In the genomic region with DNA sequence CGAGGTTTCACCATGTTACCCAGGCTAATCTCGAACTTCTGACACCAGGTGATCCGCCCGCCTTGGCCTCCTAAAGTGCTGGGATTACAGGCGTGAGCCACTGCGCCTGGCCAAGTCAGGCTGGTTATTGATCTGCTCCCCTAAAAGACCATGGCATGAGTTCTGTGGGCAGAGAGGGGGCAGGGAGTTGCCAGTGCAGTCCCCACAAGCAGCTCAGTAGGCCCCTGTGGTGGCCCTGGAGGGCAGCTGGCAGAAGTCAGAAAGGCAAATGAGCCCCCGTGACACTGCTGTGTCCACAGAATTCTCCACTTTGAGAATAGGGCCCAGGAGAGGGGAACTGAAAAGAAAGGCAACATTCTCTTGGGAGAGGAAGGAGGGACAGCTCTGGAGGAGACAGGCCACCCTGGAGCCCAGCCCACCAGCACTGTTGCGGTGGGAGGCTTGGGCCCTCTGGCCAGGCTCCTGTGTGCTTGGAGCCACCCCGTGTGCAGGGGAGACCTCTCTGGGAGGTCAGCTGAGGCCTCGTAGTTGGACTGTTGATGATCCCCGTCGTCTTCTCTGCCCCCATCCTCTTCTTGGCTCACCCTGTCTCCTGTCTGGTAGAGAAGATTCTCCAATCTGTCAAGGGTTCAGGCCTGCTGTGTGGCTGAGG, we compare ENCODE assay signal across 12 cellular contexts. TPM values are rescaled to one million over a fixed set of nuclear protein-coding genes. Genes with fewer than 3 reads are reported as not detected.
DNase-seq lines count a peak whose midpoint lies in the region; ATAC-seq and TF ChIP-seq lines count a peak whose summit lies in the region.
"Had no signal": no experiment of that assay in that cellular context is flagged by ENCODE, and none has a peak within 500 bp of the region (broad histone marks: within the 10 kb centered on the region; RNA-seq: fewer than 3 reads in every experiment).

No MANE protein-coding gene starts in this region.

- TF ChIP-seq EP300 in upper lobe of left lung (IDR thresholded peaks at IDR 0.05), result no peak

- no peak for TF ChIP-seq CTCF in heart left ventricle (IDR thresholded peaks at IDR 0.05)
- TF ChIP-seq CTCF in colonic mucosa (IDR thresholded peaks at IDR 0.05), result no peak
- no peak for TF ChIP-seq CTCF in upper lobe of left lung (IDR thresholded peaks at IDR 0.05)

- H3K27ac ChIP-seq in heart left ventricle (peak overlapping the region in 8 of 12 donors; percentile 3 to 99 (median 58)), colonic mucosa (peak overlapping the region; percentile 79), upper lobe of left lung (peak overlapping the region; percentile 98 to 100 (median 99))
- H3K27ac ChIP-seq in naive thymus-derived CD4-positive, alpha-beta T cell (ENCODE audit: low read depth, low read length), result peak overlapping the region; percentile 100

- H3K4me1 ChIP-seq in heart left ventricle (peaks cover 22 to 71% (median 61%) of the 10 kb centered on the region in 12 donors), colonic mucosa (peaks cover 31% of the 10 kb centered on the region), upper lobe of left lung (peaks cover 61 to 76% (median 65%) of the 10 kb centered on the region in 4 donors)
- peaks cover 36 to 59% of the 10 kb centered on the region in 2 donors for H3K4me1 ChIP-seq in naive thymus-derived CD4-positive, alpha-beta T cell (ENCODE audit: control insufficient read depth in 2 of 2, insufficient read depth in 2 of 2, low read length in 2 of 2)

- peak overlapping the region; percentile 26 to 58 for H3K9ac ChIP-seq in colonic mucosa (ENCODE audit: low read depth in 2 of 2, low read length in 2 of 2)

- TF ChIP-seq POLR2A in heart left ventricle (IDR thresholded peaks at IDR 0.05) (no peak), upper lobe of left lung (IDR thresholded peaks at IDR 0.05) (no peak)

- no peaks in the 10 kb centered on the region for H3K27me3 Mint-ChIP-seq in naive thymus-derived CD4-positive, alpha-beta T cell
- no peaks in the 10 kb centered on the region for H3K27me3 Mint-ChIP-seq in stimulated activated naive CD8-positive, alpha-beta T cell treated with anti-CD3 and anti-CD28 coated beads, Interleukin-15, amount 100 ng/mL, for 72 hours

- H3K4me1 Mint-ChIP-seq in naive thymus-derived CD4-positive, alpha-beta T cell, result peaks cover 43 to 68% (median 58%) of the 10 kb centered on the region in 7 donors
- peaks cover 73% of the 10 kb centered on the region for H3K4me1 Mint-ChIP-seq in stimulated activated naive CD8-positive, alpha-beta T cell treated with anti-CD3 and anti-CD28 coated beads, Interleukin-15, amount 100 ng/mL, for 72 hours

- CTCF ChIA-PET in naive thymus-derived CD4-positive, alpha-beta T cell (lab: Charles Lee), result interaction anchor here (1.2 kb wide), 1 partner anchor 14 kb away, joined by 3 read pairs; no protein-coding TSS in a partner anchor

- intact Hi-C loops in heart left ventricle (cut with DNase I), result loop anchor here in 2 of 10 donors (2.0 to 10.0 kb wide), 2 partner anchors 19 to 253 kb away; partner anchors contain the start of gene RNPS1 (in 1 of the 2)
- intact Hi-C loops in left cardiac atrium (cut with DNase I), result no loop called here
- intact Hi-C loops in colonic mucosa (cut with DNase I), result loop anchor here (10.0 kb wide), 1 partner anchor 313 kb away; the partner anchor contains the start of gene MLST8
- intact Hi-C loops in naive thymus-derived CD4-positive, alpha-beta T cell (cut with micrococcal nuclease), result loop anchor here in 1 of 2 donors (10.0 kb wide), 1 partner anchor 293 kb away; the partner anchor contains the start of gene E4F1

- H3K4me3 ChIP-seq in heart left ventricle (peak overlapping the region in 1 of 12 donors; percentile 33), colonic mucosa (no peak overlapping the region), upper lobe of left lung (peak overlapping the region in 1 of 4 donors; percentile 73)
- H3K4me3 ChIP-seq in naive thymus-derived CD4-positive, alpha-beta T cell (ENCODE audit: low read length), result no peak overlapping the region

- peaks cover 0 to 9% (median 5%) of the 10 kb centered on the region in 5 donors for H3K36me3 Mint-ChIP-seq in naive thymus-derived CD4-positive, alpha-beta T cell

- H3K27ac Mint-ChIP-seq in naive thymus-derived CD4-positive, alpha-beta T cell, result peak overlapping the region; percentile 51 to 96 (median 93)
- peak overlapping the region in 1 of 2 donors; percentile 71 for H3K27ac Mint-ChIP-seq in stimulated activated naive CD8-positive, alpha-beta T cell treated with anti-CD3 and anti-CD28 coated beads, Interleukin-15, amount 100 ng/mL, for 72 hours

- H3K9me3 ChIP-seq in heart left ventricle (no peaks in the 10 kb centered on the region), colonic mucosa (no peaks in the 10 kb centered on the region), upper lobe of left lung (no peaks in the 10 kb centered on the region)
- no peaks in the 10 kb centered on the region for H3K9me3 ChIP-seq in naive thymus-derived CD4-positive, alpha-beta T cell (ENCODE audit: control insufficient read depth in 2 of 3, low read length in 3 of 3)

- H3K27me3 ChIP-seq in heart left ventricle (no peaks in the 10 kb centered on the region), colonic mucosa (no peaks in the 10 kb centered on the region), upper lobe of left lung (no peaks in the 10 kb centered on the region)
- H3K27me3 ChIP-seq in naive thymus-derived CD4-positive, alpha-beta T cell (ENCODE audit: control insufficient read depth in 2 of 2, insufficient read depth in 2 of 2, low read length in 2 of 2), result no peaks in the 10 kb centered on the region

- peak overlapping the region in 9 of 10 donors; percentile 25 to 94 (median 89) for H3K4me3 Mint-ChIP-seq in naive thymus-derived CD4-positive, alpha-beta T cell
- no peak overlapping the region for H3K4me3 Mint-ChIP-seq in stimulated activated naive CD8-positive, alpha-beta T cell treated with anti-CD3 and anti-CD28 coated beads, Interleukin-15, amount 100 ng/mL, for 72 hours

- H3K36me3 ChIP-seq in heart left ventricle (peaks cover 0 to 29% (median 12%) of the 10 kb centered on the region in 9 donors), colonic mucosa (no peaks in the 10 kb centered on the region), upper lobe of left lung (peaks cover 0 to 19% (median 5%) of the 10 kb centered on the region in 4 donors)
- peaks cover 2 to 26% (median 6%) of the 10 kb centered on the region in 3 experiments for H3K36me3 ChIP-seq in naive thymus-derived CD4-positive, alpha-beta T cell (ENCODE audit: control insufficient read depth in 2 of 3, insufficient read depth in 3 of 3, low read length in 3 of 3)

- H3K9me3 Mint-ChIP-seq in naive thymus-derived CD4-positive, alpha-beta T cell, result peaks cover 0 to 9% (median 0%) of the 10 kb centered on the region in 11 donors
- H3K9me3 Mint-ChIP-seq in stimulated activated naive CD8-positive, alpha-beta T cell treated with anti-CD3 and anti-CD28 coated beads, Interleukin-15, amount 100 ng/mL, for 72 hours, result no peaks in the 10 kb centered on the region

- DNase-seq in heart left ventricle (peak in 1 of 5 donors; percentile 58), left cardiac atrium (no peak), colonic mucosa (no peak), upper lobe of left lung (peak in 1 of 2 donors; percentile 45), amniotic stem cell (lab: John Stamatoyannopoulos, UW) (no peak)
- DNase-seq in naive thymus-derived CD4-positive, alpha-beta T cell, result peak in 2 of 9 donors; percentile 6 to 12
- DNase-seq in activated CD4-positive, CD25-positive, alpha-beta regulatory T cell treated with anti-CD3 and anti-CD28 coated beads, Interleukin-2, amount 50 U/mL, for 72 hours, result no peak
- no peak for DNase-seq in stimulated activated naive CD8-positive, alpha-beta T cell treated with anti-CD3 and anti-CD28 coated beads, Interleukin-15, amount 100 ng/mL, for 72 hours
- DNase-seq: NCI-H2171, retina had no signal

- POLR2A ChIA-PET in naive thymus-derived CD4-positive, alpha-beta T cell (lab: Charles Lee), result interaction anchor here (0.7 to 0.8 kb wide), 2 partner anchors 9 to 15 kb away, joined by 3 to 5 read pairs; no protein-coding TSS in a partner anchor

- ATAC-seq in heart left ventricle, result no peak
- no peak for ATAC-seq in left cardiac atrium
- no peak for ATAC-seq in naive thymus-derived CD4-positive, alpha-beta T cell
- no peak for ATAC-seq in upper lobe of left lung (ENCODE audit: low FRiP score in 2 of 2)
- no peak for ATAC-seq in stimulated activated naive CD8-positive, alpha-beta T cell treated with anti-CD3 and anti-CD28 coated beads, Interleukin-15, amount 100 ng/mL, for 72 hours

- WGBS in heart left ventricle, 4 donors, result 62 to 75% (median 67%) methylated on average over 9 to 12 of the region's 12 CpGs
- WGBS in upper lobe of left lung, 2 donors, result 76 to 81% methylated on average over 12 of the region's 12 CpGs

RNA-seq across cellular contexts. Expression of gene AMDHD2, which starts 2.1 kb away (rescaled TPM):
- 10 to 100 TPM in 5 of 9 donors, 1 to 10 TPM in 4; 8.9 to 34.0 (median 11.8) TPM for total RNA-seq in heart left ventricle
- polyA plus RNA-seq in heart left ventricle, result 10 to 100 TPM in 1 of 2 donors, 1 to 10 TPM in 1; 9.4 to 13.2 TPM
- total RNA-seq in left cardiac atrium, result 10 to 100 TPM; 15.8 to 21.8 TPM
- total RNA-seq in colonic mucosa, result 10 to 100 TPM; 19.4 to 31.6 TPM
- total RNA-seq in naive thymus-derived CD4-positive, alpha-beta T cell, result 100 to 1,000 TPM in 4 of 5 experiments, 10 to 100 TPM in 1; 60.0 to 258 (median 112) TPM
- polyA plus RNA-seq in naive thymus-derived CD4-positive, alpha-beta T cell, result 10 to 100 TPM; 15.0 to 22.5 TPM
- total RNA-seq in upper lobe of left lung, result 100 to 1,000 TPM in 1 of 6 donors, 10 to 100 TPM in 5; 33.0 to 126 (median 68.4) TPM

RNA-seq across cellular contexts. Expression of gene ATP6V0C, which starts 4.3 kb away (rescaled TPM):
- total RNA-seq in heart left ventricle, result 100 to 1,000 TPM in 7 of 9 donors, 10 to 100 TPM in 2; 61.6 to 209 (median 129) TPM
- polyA plus RNA-seq in heart left ventricle, result 100 to 1,000 TPM; 132 to 232 TPM
- total RNA-seq in left cardiac atrium, result 100 to 1,000 TPM; 162 to 197 TPM
- 100 to 1,000 TPM; 240 to 336 TPM for total RNA-seq in colonic mucosa
- total RNA-seq in naive thymus-derived CD4-positive, alpha-beta T cell, result 100 to 1,000 TPM in 4 of 5 experiments, 10 to 100 TPM in 1; 98.2 to 303 (median 113) TPM
- 10 to 100 TPM; 76.5 to 96.9 TPM for polyA plus RNA-seq in naive thymus-derived CD4-positive, alpha-beta T cell
- total RNA-seq in upper lobe of left lung, result 100 to 1,000 TPM in 4 of 6 donors, 10 to 100 TPM in 2; 84.9 to 332 (median 164) TPM

RNA-seq across cellular contexts. Expression of gene CEMP1, which starts 13.1 kb away (rescaled TPM):
- total RNA-seq in heart left ventricle (under 1 TPM in 1 of 9 donors, not detected in 8; 0.18 TPM), left cardiac atrium (not detected), colonic mucosa (under 1 TPM; 0.53 to 0.54 TPM), upper lobe of left lung (10 to 100 TPM in 2 of 6 donors, 1 to 10 TPM in 3, under 1 TPM in 1; 0.91 to 17.0 (median 5.4) TPM)
- under 1 TPM; 0.04 to 0.27 TPM for polyA plus RNA-seq in heart left ventricle
- 1 to 10 TPM in 3 of 5 experiments, not detected in 2; 1.4 to 3.3 (median 2.8) TPM for total RNA-seq in naive thymus-derived CD4-positive, alpha-beta T cell
- polyA plus RNA-seq in naive thymus-derived CD4-positive, alpha-beta T cell, result 1 to 10 TPM; 3.7 to 7.3 TPM
- polyA plus RNA-seq: BJ, keratinocyte had no signal

RNA-seq across cellular contexts. Expression of gene PDPK1, which starts 19.7 kb away (rescaled TPM):
- total RNA-seq in heart left ventricle (10 to 100 TPM; 29.1 to 54.1 (median 40.4) TPM), left cardiac atrium (10 to 100 TPM; 32.6 to 39.4 TPM), colonic mucosa (10 to 100 TPM; 60.4 to 71.5 TPM), upper lobe of left lung (10 to 100 TPM; 39.4 to 83.1 (median 67.2) TPM)
- polyA plus RNA-seq in heart left ventricle, result 10 to 100 TPM; 12.3 to 32.3 TPM
- total RNA-seq in naive thymus-derived CD4-positive, alpha-beta T cell, result 10 to 100 TPM; 52.2 to 71.5 (median 58.3) TPM
- polyA plus RNA-seq in naive thymus-derived CD4-positive, alpha-beta T cell, result 10 to 100 TPM; 30.7 to 43.5 TPM

RNA-seq across cellular contexts. Expression of gene TBC1D24, which starts 43.2 kb away (rescaled TPM):
- total RNA-seq in heart left ventricle (10 to 100 TPM in 8 of 9 donors, 1 to 10 TPM in 1; 8.9 to 19.2 (median 11.9) TPM), left cardiac atrium (10 to 100 TPM in 1 of 2 donors, 1 to 10 TPM in 1; 9.8 to 15.1 TPM), colonic mucosa (10 to 100 TPM in 1 of 2 donors, 1 to 10 TPM in 1; 8.4 to 15.8 TPM), upper lobe of left lung (10 to 100 TPM; 25.9 to 49.6 (median 37.2) TPM)
- 1 to 10 TPM; 4.0 to 6.7 TPM for polyA plus RNA-seq in heart left ventricle
- 10 to 100 TPM in 2 of 5 experiments, 1 to 10 TPM in 3; 5.4 to 13.5 (median 9.2) TPM for total RNA-seq in naive thymus-derived CD4-positive, alpha-beta T cell
- 1 to 10 TPM; 1.7 to 2.5 TPM for polyA plus RNA-seq in naive thymus-derived CD4-positive, alpha-beta T cell

Comparison
In these comparisons a context has a peak if more than half of its experiments do, and no peak if none do; other contexts are left out.
1. H3K4me3 Mint-ChIP-seq: peak in naive thymus-derived CD4-positive, alpha-beta T cell (9 of 10); none in stimulated activated naive CD8-positive, alpha-beta T cell treated with anti-CD3 and anti-CD28 coated beads, Interleukin-15, amount 100 ng/mL, for 72 hours (0 of 2).
2. Peak in every context shown above with its lines, with median percentiles within 50 percentile points of each other: H3K27ac ChIP-seq.